Comparison of ENCODE assay signal across 8 cellular contexts in genomic region chr11:48006301-48006992, GRCh38. TPM values are rescaled to one million over a fixed set of nuclear protein-coding genes. Genes with fewer than 3 reads are reported as not detected.
A peak's percentile ranks its signal among the peaks of the same experiment; 100 is the strongest.
DNase-seq lines count a peak whose midpoint lies in the region; ATAC-seq and TF ChIP-seq lines count a peak whose summit lies in the region.

No MANE protein-coding gene starts in this region.

- ATAC-seq in GM18907 (IDR thresholded peaks at IDR 0.05; ENCODE audit: unreplicated experiment) (peak; percentile 64), HG03159 (IDR thresholded peaks at IDR 0.05; ENCODE audit: unreplicated experiment) (peak; percentile 60)

- DNase-seq in A172 (ENCODE audit: low spot score) (peak; percentile 55), fibroblast of mammary gland (ENCODE audit: low read depth) (peak; percentile 86), NCI-H2107 treated with DMSO at 0.1 percent for 48 hours (lab: John Stamatoyannopoulos, UW; ENCODE audit: unreplicated experiment) (no peak), iPS-NIHi11 (ENCODE audit: low spot score) (no peak)
- DNase-seq in activated CD4-positive, alpha-beta T cell treated with anti-CD3 and anti-CD28 coated beads, Interleukin-2, amount 10 ng/mL, durations not matched to agents 7 days and 5 days = peak; percentile 47

- TF ChIP-seq CTCF in fibroblast of mammary gland (conservative IDR thresholded peaks at IDR 0.05; ENCODE audit: control insufficient read depth, insufficient read depth, low read depth, low read length) = no peak

- H3K4me1 Mint-ChIP-seq in activated CD4-positive, alpha-beta T cell treated with anti-CD3 and anti-CD28 coated beads, Interleukin-2, amount 10 ng/mL, durations not matched to agents 7 days and 5 days = peaks cover 77% of the 10 kb centered on the region
- H3K4me1 Mint-ChIP-seq in stimulated activated naive CD8-positive, alpha-beta T cell treated with anti-CD3 and anti-CD28 coated beads, Interleukin-15, Interleukin-2, amounts not matched to agents 100 ng/mL and 50 ng/mL, for 24 hours (ENCODE audit: low read depth) = peaks cover 92% of the 10 kb centered on the region

- H3K27me3 Mint-ChIP-seq in activated CD4-positive, alpha-beta T cell treated with anti-CD3 and anti-CD28 coated beads, Interleukin-2, amount 10 ng/mL, durations not matched to agents 7 days and 5 days = no peaks in the 10 kb centered on the region
- no peaks in the 10 kb centered on the region for H3K27me3 Mint-ChIP-seq in stimulated activated naive CD8-positive, alpha-beta T cell treated with anti-CD3 and anti-CD28 coated beads, Interleukin-15, Interleukin-2, amounts not matched to agents 100 ng/mL and 50 ng/mL, for 24 hours

- H3K4me3 ChIP-seq in fibroblast of mammary gland (ENCODE audit: control insufficient read depth, low read depth, low read length) = no peak overlapping the region

- H3K4me3 Mint-ChIP-seq in activated CD4-positive, alpha-beta T cell treated with anti-CD3 and anti-CD28 coated beads, Interleukin-2, amount 10 ng/mL, durations not matched to agents 7 days and 5 days = peak overlapping the region; percentile 40
- H3K4me3 Mint-ChIP-seq in stimulated activated naive CD8-positive, alpha-beta T cell treated with anti-CD3 and anti-CD28 coated beads, Interleukin-15, Interleukin-2, amounts not matched to agents 100 ng/mL and 50 ng/mL, for 24 hours = peak overlapping the region; percentile 67

- peak overlapping the region; percentile 95 for H3K27ac Mint-ChIP-seq in activated CD4-positive, alpha-beta T cell treated with anti-CD3 and anti-CD28 coated beads, Interleukin-2, amount 10 ng/mL, durations not matched to agents 7 days and 5 days
- H3K27ac Mint-ChIP-seq in stimulated activated naive CD8-positive, alpha-beta T cell treated with anti-CD3 and anti-CD28 coated beads, Interleukin-15, Interleukin-2, amounts not matched to agents 100 ng/mL and 50 ng/mL, for 24 hours = peak overlapping the region; percentile 99

- H3K9me3 Mint-ChIP-seq in activated CD4-positive, alpha-beta T cell treated with anti-CD3 and anti-CD28 coated beads, Interleukin-2, amount 10 ng/mL, durations not matched to agents 7 days and 5 days = no peaks in the 10 kb centered on the region
- H3K9me3 Mint-ChIP-seq in stimulated activated naive CD8-positive, alpha-beta T cell treated with anti-CD3 and anti-CD28 coated beads, Interleukin-15, Interleukin-2, amounts not matched to agents 100 ng/mL and 50 ng/mL, for 24 hours = no peaks in the 10 kb centered on the region

- peaks cover 32% of the 10 kb centered on the region for H3K36me3 Mint-ChIP-seq in activated CD4-positive, alpha-beta T cell treated with anti-CD3 and anti-CD28 coated beads, Interleukin-2, amount 10 ng/mL, durations not matched to agents 7 days and 5 days (ENCODE audit: low read depth)
- H3K36me3 Mint-ChIP-seq in stimulated activated naive CD8-positive, alpha-beta T cell treated with anti-CD3 and anti-CD28 coated beads, Interleukin-15, Interleukin-2, amounts not matched to agents 100 ng/mL and 50 ng/mL, for 24 hours (ENCODE audit: low read depth) = peaks cover 3% of the 10 kb centered on the region

- POLR2A ChIA-PET in activated CD4-positive, alpha-beta T cell treated with anti-CD3 and anti-CD28 coated beads, Interleukin-2, amount 10 ng/mL, durations not matched to agents 7 days and 5 days (lab: Charles Lee) = interaction anchor here (0.6 to 2.2 kb wide), 3 partner anchors 23 to 53 kb away, joined by 3 to 20 read pairs (median 4); no protein-coding TSS in a partner anchor

- CTCF ChIA-PET in activated CD4-positive, alpha-beta T cell treated with anti-CD3 and anti-CD28 coated beads, Interleukin-2, amount 10 ng/mL, durations not matched to agents 7 days and 5 days (lab: Charles Lee) = interaction anchor here (0.6 to 2.0 kb wide), 13 partner anchors 10 to 179 kb away, joined by 3 to 10 read pairs (median 4); no protein-coding TSS in a partner anchor

RNA-seq across cellular contexts. Expression of gene PTPRJ, which starts 26.1 kb away (rescaled TPM):
- 15.2 and 15.8 TPM in 2 replicates for total RNA-seq in A172 (2014; rRNA removed; shearing (Covaris generic))
- total RNA-seq in activated CD4-positive, alpha-beta T cell treated with anti-CD3 and anti-CD28 coated beads, Interleukin-2, amount 10 ng/mL, durations not matched to agents 7 days and 5 days = 10 to 100 TPM; 75.2 to 81.3 TPM

Comparison
In these comparisons a context has a peak if more than half of its experiments do, and no peak if none do; other contexts are left out.
1. DNase-seq: peak in A172 (single experiment), activated CD4-positive, alpha-beta T cell treated with anti-CD3 and anti-CD28 coated beads, Interleukin-2, amount 10 ng/mL, durations not matched to agents 7 days and 5 days (single experiment) and fibroblast of mammary gland (single experiment); none in NCI-H2107 treated with DMSO at 0.1 percent for 48 hours (single experiment) and iPS-NIHi11 (single experiment).